ENCODE assay signal across 1 cellular context in genomic region chr19:48964205-48965032, GRCh38.
TF ChIP-seq lines count a peak whose summit lies in the region.

No MANE protein-coding gene starts in this region.

TF ChIP-seq in K562, 482 proteins besides CTCF, POLR2A, EP300 and RAD21 (continued from another document and continues in another):
- TF ChIP-seq, protein P1, sequence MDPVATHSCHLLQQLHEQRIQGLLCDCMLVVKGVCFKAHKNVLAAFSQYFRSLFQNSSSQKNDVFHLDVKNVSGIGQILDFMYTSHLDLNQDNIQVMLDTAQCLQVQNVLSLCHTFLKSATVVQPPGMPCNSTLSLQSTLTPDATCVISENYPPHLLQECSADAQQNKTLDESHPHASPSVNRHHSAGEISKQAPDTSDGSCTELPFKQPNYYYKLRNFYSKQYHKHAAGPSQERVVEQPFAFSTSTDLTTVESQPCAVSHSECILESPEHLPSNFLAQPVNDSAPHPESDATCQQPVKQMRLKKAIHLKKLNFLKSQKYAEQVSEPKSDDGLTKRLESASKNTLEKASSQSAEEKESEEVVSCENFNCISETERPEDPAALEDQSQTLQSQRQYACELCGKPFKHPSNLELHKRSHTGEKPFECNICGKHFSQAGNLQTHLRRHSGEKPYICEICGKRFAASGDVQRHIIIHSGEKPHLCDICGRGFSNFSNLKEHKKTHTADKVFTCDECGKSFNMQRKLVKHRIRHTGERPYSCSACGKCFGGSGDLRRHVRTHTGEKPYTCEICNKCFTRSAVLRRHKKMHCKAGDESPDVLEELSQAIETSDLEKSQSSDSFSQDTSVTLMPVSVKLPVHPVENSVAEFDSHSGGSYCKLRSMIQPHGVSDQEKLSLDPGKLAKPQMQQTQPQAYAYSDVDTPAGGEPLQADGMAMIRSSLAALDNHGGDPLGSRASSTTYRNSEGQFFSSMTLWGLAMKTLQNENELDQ (CRISPR knock-in tag; IDR thresholded peaks at IDR 0.05; ENCODE audit: borderline replicate concordance): 0 out of 2 replicates have a peak, but pooled peaks have one; percentile 18
- TF ChIP-seq, protein P2, sequence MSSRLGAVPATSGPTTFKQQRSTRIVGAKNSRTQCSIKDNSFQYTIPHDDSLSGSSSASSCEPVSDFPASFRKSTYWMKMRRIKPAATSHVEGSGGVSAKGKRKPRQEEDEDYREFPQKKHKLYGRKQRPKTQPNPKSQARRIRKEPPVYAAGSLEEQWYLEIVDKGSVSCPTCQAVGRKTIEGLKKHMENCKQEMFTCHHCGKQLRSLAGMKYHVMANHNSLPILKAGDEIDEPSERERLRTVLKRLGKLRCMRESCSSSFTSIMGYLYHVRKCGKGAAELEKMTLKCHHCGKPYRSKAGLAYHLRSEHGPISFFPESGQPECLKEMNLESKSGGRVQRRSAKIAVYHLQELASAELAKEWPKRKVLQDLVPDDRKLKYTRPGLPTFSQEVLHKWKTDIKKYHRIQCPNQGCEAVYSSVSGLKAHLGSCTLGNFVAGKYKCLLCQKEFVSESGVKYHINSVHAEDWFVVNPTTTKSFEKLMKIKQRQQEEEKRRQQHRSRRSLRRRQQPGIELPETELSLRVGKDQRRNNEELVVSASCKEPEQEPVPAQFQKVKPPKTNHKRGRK (tag; IDR thresholded peaks at IDR 0.05): no peak
- no peak for TF ChIP-seq ZBTB43 (CRISPR knock-in tag; IDR thresholded peaks at IDR 0.05)
- TF ChIP-seq SIN3B (IDR thresholded peaks at IDR 0.05; ENCODE audit: low read depth): 0 out of 2 replicates have a peak, but pooled peaks have one; percentile 8
- no peak for TF ChIP-seq DIDO1 (tag; IDR thresholded peaks at IDR 0.05; ENCODE audit: low read depth)
- no peak for TF ChIP-seq TARDBP (IDR thresholded peaks at IDR 0.05)
- no peak for TF ChIP-seq PHTF2 (CRISPR knock-in tag; IDR thresholded peaks at IDR 0.05)
- TF ChIP-seq ZNF561 (CRISPR knock-in tag; conservative IDR thresholded peaks at IDR 0.05): no peak
- TF ChIP-seq NELFE (IDR thresholded peaks at IDR 0.05; ENCODE audit: insufficient read depth, insufficient read length): no peak
- no peak for TF ChIP-seq STAG1 (CRISPR knock-in tag; IDR thresholded peaks at IDR 0.05; ENCODE audit: borderline replicate concordance)
- no peak for TF ChIP-seq ZNF551 (CRISPR knock-in tag; IDR thresholded peaks at IDR 0.05)
- TF ChIP-seq SMARCC2 (IDR thresholded peaks at IDR 0.05; ENCODE audit: low read depth): no peak
- no peak for TF ChIP-seq HDAC6 (IDR thresholded peaks at IDR 0.05; ENCODE audit: low read depth, low read length)
- TF ChIP-seq ZMIZ1 (IDR thresholded peaks at IDR 0.05; ENCODE audit: low read depth in 2 of 2, low read length in 2 of 2): no peak
- TF ChIP-seq HLTF (IDR thresholded peaks at IDR 0.05): no peak
- no peak; the same call in 1 of the 2 replicates for TF ChIP-seq MYC (IDR thresholded peaks at IDR 0.05; ENCODE audit: low read depth, low read length)
- peak; percentile 30; the same call in 1 of the 2 replicates for TF ChIP-seq MYC (CRISPR knock-in tag; IDR thresholded peaks at IDR 0.05; ENCODE audit: borderline replicate concordance, low read depth)
- no peak for TF ChIP-seq MCM3 (IDR thresholded peaks at IDR 0.05)
- TF ChIP-seq ARNT (IDR thresholded peaks at IDR 0.05): peak; percentile 22 to 85; a peak in 1 of 4 replicates
- no peak for TF ChIP-seq POLR2AphosphoS2 (IDR thresholded peaks at IDR 0.05; ENCODE audit: low read length)
- TF ChIP-seq ZFX (CRISPR knock-in tag; IDR thresholded peaks at IDR 0.05): peak; percentile 67
- TF ChIP-seq HNRNPK (IDR thresholded peaks at IDR 0.05; ENCODE audit: low read depth, low read length, poor library complexity, severe bottlenecking): no peak
- no peak for TF ChIP-seq CBX3 (IDR thresholded peaks at IDR 0.05; ENCODE audit: borderline replicate concordance in 1 of 2, low read length in 2 of 2)
- TF ChIP-seq ZNF511 (CRISPR knock-in tag; IDR thresholded peaks at IDR 0.05): no peak
- no peak for TF ChIP-seq NRF1 (conservative IDR thresholded peaks at IDR 0.05 in 1 of 2, IDR thresholded peaks at IDR 0.05 in 1 of 2)
- no peak for TF ChIP-seq ZBTB5 (IDR thresholded peaks at IDR 0.05)
- TF ChIP-seq MAFK (IDR thresholded peaks at IDR 0.05; ENCODE audit: low read length): no peak
- no peak for TF ChIP-seq HMGXB4 (CRISPR knock-in tag; IDR thresholded peaks at IDR 0.05)
- TF ChIP-seq WHSC1 (IDR thresholded peaks at IDR 0.05; ENCODE audit: low read length): no peak
- no peak for TF ChIP-seq SMARCB1 (IDR thresholded peaks at IDR 0.05; ENCODE audit: insufficient read length, low read depth)
- TF ChIP-seq ZNF3 (CRISPR knock-in tag; IDR thresholded peaks at IDR 0.05): no peak
- 0 out of 2 replicates have a peak, but pooled peaks have one; percentile 2 for TF ChIP-seq JUND (IDR thresholded peaks at IDR 0.05; ENCODE audit: borderline replicate concordance, low read depth, low read length)
- no peak for TF ChIP-seq JUND (tag; IDR thresholded peaks at IDR 0.05; ENCODE audit: borderline replicate concordance, low read depth, low read length)
- TF ChIP-seq ZNF274 (IDR thresholded peaks at IDR 0.05; ENCODE audit: borderline replicate concordance, low read depth, low read length): no peak
- TF ChIP-seq, protein P3, sequence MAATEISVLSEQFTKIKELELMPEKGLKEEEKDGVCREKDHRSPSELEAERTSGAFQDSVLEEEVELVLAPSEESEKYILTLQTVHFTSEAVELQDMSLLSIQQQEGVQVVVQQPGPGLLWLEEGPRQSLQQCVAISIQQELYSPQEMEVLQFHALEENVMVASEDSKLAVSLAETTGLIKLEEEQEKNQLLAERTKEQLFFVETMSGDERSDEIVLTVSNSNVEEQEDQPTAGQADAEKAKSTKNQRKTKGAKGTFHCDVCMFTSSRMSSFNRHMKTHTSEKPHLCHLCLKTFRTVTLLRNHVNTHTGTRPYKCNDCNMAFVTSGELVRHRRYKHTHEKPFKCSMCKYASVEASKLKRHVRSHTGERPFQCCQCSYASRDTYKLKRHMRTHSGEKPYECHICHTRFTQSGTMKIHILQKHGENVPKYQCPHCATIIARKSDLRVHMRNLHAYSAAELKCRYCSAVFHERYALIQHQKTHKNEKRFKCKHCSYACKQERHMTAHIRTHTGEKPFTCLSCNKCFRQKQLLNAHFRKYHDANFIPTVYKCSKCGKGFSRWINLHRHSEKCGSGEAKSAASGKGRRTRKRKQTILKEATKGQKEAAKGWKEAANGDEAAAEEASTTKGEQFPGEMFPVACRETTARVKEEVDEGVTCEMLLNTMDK (IDR thresholded peaks at IDR 0.05; ENCODE audit: borderline replicate concordance, insufficient read depth, low read depth, low read length, poor library complexity, severe bottlenecking): no peak
- no peak for TF ChIP-seq KLF1 (tag; IDR thresholded peaks at IDR 0.05)
- no peak for TF ChIP-seq ZNF717 (CRISPR knock-in tag; IDR thresholded peaks at IDR 0.05)
- TF ChIP-seq E2F8 (IDR thresholded peaks at IDR 0.05; ENCODE audit: low read depth, partially characterized antibody): no peak
- no peak for TF ChIP-seq SIX5 (IDR thresholded peaks at IDR 0.05; ENCODE audit: borderline replicate concordance in 1 of 2, insufficient read depth in 1 of 2, low read depth in 1 of 2, low read length in 2 of 2)
- TF ChIP-seq, protein P4, sequence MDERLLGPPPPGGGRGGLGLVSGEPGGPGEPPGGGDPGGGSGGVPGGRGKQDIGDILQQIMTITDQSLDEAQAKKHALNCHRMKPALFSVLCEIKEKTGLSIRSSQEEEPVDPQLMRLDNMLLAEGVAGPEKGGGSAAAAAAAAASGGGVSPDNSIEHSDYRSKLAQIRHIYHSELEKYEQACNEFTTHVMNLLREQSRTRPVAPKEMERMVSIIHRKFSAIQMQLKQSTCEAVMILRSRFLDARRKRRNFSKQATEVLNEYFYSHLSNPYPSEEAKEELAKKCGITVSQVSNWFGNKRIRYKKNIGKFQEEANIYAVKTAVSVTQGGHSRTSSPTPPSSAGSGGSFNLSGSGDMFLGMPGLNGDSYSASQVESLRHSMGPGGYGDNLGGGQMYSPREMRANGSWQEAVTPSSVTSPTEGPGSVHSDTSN (CRISPR knock-in tag; IDR thresholded peaks at IDR 0.05; ENCODE audit: low read depth): no peak
- TF ChIP-seq, protein P4 (tag; conservative IDR thresholded peaks at IDR 0.05; ENCODE audit: low read depth): no peak
